In the genomic region with DNA sequence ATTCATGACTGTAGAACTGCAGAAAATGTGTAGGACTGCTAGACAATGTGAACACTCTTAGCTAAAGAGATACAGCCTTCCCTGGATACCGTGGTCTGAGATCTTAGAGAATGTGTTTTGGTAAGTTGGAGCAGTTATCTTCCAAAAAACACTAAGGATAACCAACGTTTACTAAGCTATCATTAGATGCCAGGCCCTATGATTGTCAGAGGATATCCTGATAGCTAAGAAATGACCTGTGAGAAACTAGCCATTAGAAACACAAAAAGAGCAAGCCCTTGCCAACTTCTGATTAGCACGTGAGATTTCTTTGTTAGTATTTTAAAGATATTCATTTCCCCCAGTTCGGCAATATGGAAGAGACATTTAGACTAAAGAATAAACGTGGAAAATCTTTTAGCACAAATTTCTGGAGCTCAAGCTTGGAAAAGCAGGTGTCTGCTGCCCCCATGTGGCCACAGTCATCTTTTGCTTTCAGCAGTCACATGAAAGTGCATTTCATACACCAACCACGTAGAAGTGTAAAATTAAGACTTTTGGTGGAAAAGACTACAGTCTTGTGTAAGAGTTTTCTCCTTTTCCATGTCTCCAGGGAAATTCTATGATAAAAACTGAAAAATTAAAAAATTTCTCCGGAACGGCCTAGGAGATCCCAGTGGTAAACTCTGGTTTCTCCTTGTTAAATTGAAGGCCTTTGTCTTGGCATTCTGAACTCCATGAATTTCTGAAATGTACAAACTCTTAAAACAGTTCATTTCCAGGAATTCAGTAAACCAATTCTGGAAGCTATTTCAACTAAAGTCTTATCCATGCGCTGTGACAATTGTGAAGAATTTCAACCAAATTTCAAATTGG, we compare ENCODE assay signal across 8 cellular contexts.
DNase-seq lines count a peak whose midpoint lies in the region; ATAC-seq, FAIRE-seq and TF ChIP-seq lines count a peak whose summit lies in the region.

No MANE protein-coding gene starts in this region.

- no peak overlapping the region for H3K27ac Mint-ChIP-seq in activated CD4-positive, alpha-beta memory T cell treated with anti-CD3 and anti-CD28 coated beads for 36 hours

- no peaks in the 10 kb centered on the region for H3K9me3 Mint-ChIP-seq in activated CD4-positive, alpha-beta memory T cell treated with anti-CD3 and anti-CD28 coated beads for 36 hours

- no peak for ATAC-seq in GM21360 (IDR thresholded peaks at IDR 0.05; ENCODE audit: unreplicated experiment)

- peak; percentile 65 for DNase-seq in GM12865 (ENCODE audit: low read depth)
- DNase-seq in NCI-H2171 treated with DMSO at 0.1 percent for 48 hours (lab: John Stamatoyannopoulos, UW), result peak; percentile 2
- peak; percentile 73 for DNase-seq in activated CD4-positive, alpha-beta memory T cell treated with anti-CD3 and anti-CD28 coated beads for 36 hours
- peak; percentile 3 to 43 (median 14) for DNase-seq in effector memory CD4-positive, alpha-beta T cell
- DNase-seq in midbrain (lab: John Stamatoyannopoulos, UW), result peak; percentile 74
- DNase-seq in stimulated activated CD8-positive, alpha-beta memory T cell treated with anti-CD3 and anti-CD28 coated beads, Interleukin-4, amount 100 ng/mL, for 24 hours (ENCODE audit: low read depth), result peak; percentile 49

- H3K4me3 Mint-ChIP-seq in activated CD4-positive, alpha-beta memory T cell treated with anti-CD3 and anti-CD28 coated beads for 36 hours, result no peak overlapping the region

- H3K36me3 Mint-ChIP-seq in activated CD4-positive, alpha-beta memory T cell treated with anti-CD3 and anti-CD28 coated beads for 36 hours, result no peaks in the 10 kb centered on the region

- TF ChIP-seq CTCF in GM12865 (IDR thresholded peaks at IDR 0.05; ENCODE audit: insufficient read depth, low read depth, low read length, missing control alignments), result peak; percentile 56

- no peaks in the 10 kb centered on the region for H3K4me1 ChIP-seq in effector memory CD4-positive, alpha-beta T cell (ENCODE audit: control insufficient read depth, insufficient read depth, low read length, poor library complexity, severe bottlenecking)

- H3K27ac ChIP-seq in effector memory CD4-positive, alpha-beta T cell (ENCODE audit: insufficient read depth, low read length, poor library complexity, severe bottlenecking), result no peak overlapping the region

- H3K36me3 ChIP-seq in effector memory CD4-positive, alpha-beta T cell (ENCODE audit: control insufficient read depth, insufficient read depth, low read length), result no peaks in the 10 kb centered on the region

- no peaks in the 10 kb centered on the region for H3K27me3 Mint-ChIP-seq in activated CD4-positive, alpha-beta memory T cell treated with anti-CD3 and anti-CD28 coated beads for 36 hours

- H3K9me3 ChIP-seq in effector memory CD4-positive, alpha-beta T cell (ENCODE audit: control insufficient read depth, low read length), result no peaks in the 10 kb centered on the region

- POLR2A ChIA-PET in activated CD4-positive, alpha-beta memory T cell treated with anti-CD3 and anti-CD28 coated beads for 36 hours (lab: Charles Lee), result interaction anchor here (0.6 kb wide), 1 partner anchor 645 kb away, joined by 3 read pairs; no protein-coding TSS in a partner anchor

- peak; percentile 97 for FAIRE-seq in A204.1 (lab: Jason Lieb, UNC)

- intact Hi-C loops in activated CD4-positive, alpha-beta memory T cell treated with anti-CD3 and anti-CD28 coated beads for 36 hours (cut with micrococcal nuclease), result no loop called here

- CTCF ChIA-PET in activated CD4-positive, alpha-beta memory T cell treated with anti-CD3 and anti-CD28 coated beads for 36 hours (lab: Charles Lee), result interaction anchor here (0.6 to 1.8 kb wide), 15 partner anchors 10 to 1501 kb away, joined by 3 to 13 read pairs (median 5); no protein-coding TSS in a partner anchor

- H3K4me1 Mint-ChIP-seq in activated CD4-positive, alpha-beta memory T cell treated with anti-CD3 and anti-CD28 coated beads for 36 hours (ENCODE audit: low read depth), result no peaks in the 10 kb centered on the region

- no peak overlapping the region for H3K4me3 ChIP-seq in GM12865 (ENCODE audit: low read depth, low read length)
- no peak overlapping the region for H3K4me3 ChIP-seq in effector memory CD4-positive, alpha-beta T cell (ENCODE audit: insufficient read depth, low read depth, low read length, poor library complexity, severe bottlenecking)

- H3K27me3 ChIP-seq in effector memory CD4-positive, alpha-beta T cell (replicated peaks; ENCODE audit: control insufficient read depth, insufficient read depth, low read length, poor library complexity, severe bottlenecking), result no peaks in the 10 kb centered on the region

Comparison
In these comparisons a context has a peak if more than half of its experiments do, and no peak if none do; other contexts are left out.
1. DNase-seq: peak in every context shown above with its lines; median percentile 74 in midbrain; 73 in activated CD4-positive, alpha-beta memory T cell treated with anti-CD3 and anti-CD28 coated beads for 36 hours; 65 in GM12865; 49 in stimulated activated CD8-positive, alpha-beta memory T cell treated with anti-CD3 and anti-CD28 coated beads, Interleukin-4, amount 100 ng/mL, for 24 hours; 14 in effector memory CD4-positive, alpha-beta T cell; 2 in NCI-H2171 treated with DMSO at 0.1 percent for 48 hours.